ENCODE assay signal across 21 cellular contexts in genomic region chr5:62942384-62942783, GRCh38.
DNase-seq lines count a peak whose midpoint lies in the region; ATAC-seq and TF ChIP-seq lines count a peak whose summit lies in the region.
"Had no signal": no experiment of that assay in that cellular context is flagged by ENCODE, and none has a peak within 500 bp of the region (broad histone marks: within the 10 kb centered on the region; RNA-seq: fewer than 3 reads in every experiment).

No MANE protein-coding gene starts in this region.

- H3K27me3 ChIP-seq in mesenchymal stem cell (ENCODE audit: control insufficient read depth in 1 of 2, insufficient read depth in 1 of 2, low read length in 2 of 2) = no peaks in the 10 kb centered on the region
- H3K27me3 ChIP-seq in thyroid gland = no peaks in the 10 kb centered on the region

- no peak overlapping the region for H2BK120ac ChIP-seq in mesenchymal stem cell (ENCODE audit: low read depth, low read length)

- H3K14ac ChIP-seq in mesenchymal stem cell (ENCODE audit: low read length in 2 of 2) = no peak overlapping the region

- no peak overlapping the region for H4K8ac ChIP-seq in mesenchymal stem cell (ENCODE audit: low read length)

- H2BK15ac ChIP-seq in mesenchymal stem cell (ENCODE audit: low read depth, poor library complexity, severe bottlenecking) = no peak overlapping the region

- H3K4ac ChIP-seq in mesenchymal stem cell (ENCODE audit: low read depth in 1 of 2, low read length in 2 of 2) = no peak overlapping the region

- H3K36me3 ChIP-seq in mesenchymal stem cell (ENCODE audit: control insufficient read depth in 1 of 2, insufficient read depth in 2 of 2, low read depth in 1 of 2, low read length in 2 of 2) (no peaks in the 10 kb centered on the region), thyroid gland (no peaks in the 10 kb centered on the region)

- H2BK12ac ChIP-seq in mesenchymal stem cell (ENCODE audit: low read length in 2 of 2) = no peak overlapping the region

- H3K4me2 ChIP-seq in mesenchymal stem cell (ENCODE audit: low read length, poor library complexity, severe bottlenecking) = no peak overlapping the region
- H3K4me2 ChIP-seq: KMS-11 had no signal

- 17% methylated on average over 2 of the region's 4 CpGs for WGBS in mesenchymal stem cell
- 63 to 76% methylated on average over 4 of the region's 4 CpGs for WGBS in thyroid gland, 2 donors

- no peak overlapping the region for H3K27ac ChIP-seq in mesenchymal stem cell (ENCODE audit: low read length, poor library complexity, severe bottlenecking)
- peak overlapping the region; percentile 27 to 69 (median 60) for H3K27ac ChIP-seq in thyroid gland
- H3K27ac ChIP-seq: KMS-11, SK-N-MC had no signal

- no peak overlapping the region for H3K9ac ChIP-seq in mesenchymal stem cell (ENCODE audit: low read length)
- H3K9ac ChIP-seq: KMS-11 had no signal

- H3K4me1 ChIP-seq in mesenchymal stem cell (ENCODE audit: control insufficient read depth, insufficient read depth, low read depth, low read length) (peaks cover 4% of the 10 kb centered on the region), thyroid gland (peaks cover 12 to 29% of the 10 kb centered on the region in 2 donors)

- no peaks in the 10 kb centered on the region for H3K9me3 ChIP-seq in mesenchymal stem cell (ENCODE audit: control insufficient read depth, low read length)
- H3K9me3 ChIP-seq in thyroid gland = no peaks in the 10 kb centered on the region

- no peak overlapping the region for H2AFZ ChIP-seq in mesenchymal stem cell (ENCODE audit: low read depth, low read length)

- peak; percentile 32 for DNase-seq in ELR (ENCODE audit: low read depth)
- peak; percentile 1 for DNase-seq in RKO (ENCODE audit: low spot score)
- DNase-seq in mesenchymal stem cell = no peak
- DNase-seq in thyroid gland = no peak
- no peak for DNase-seq in SIG-M5 (lab: John Stamatoyannopoulos, UW)
- no peak for DNase-seq in NCI-H146 (lab: John Stamatoyannopoulos, UW)
- DNase-seq: CD4-positive, alpha-beta memory T cell; GDM1; IMR-90; MV-4-11; NCI-H1105 treated with DMSO at 0.1 percent for 48 hours; NCI-H1694; NCI-H2081; NCI-H446; NCI-H526 treated with DMSO at 0.1 percent for 48 hours; RPMI8226; SHP77 had no signal

- no peak for TF ChIP-seq POLR2A in thyroid gland (IDR thresholded peaks at IDR 0.05)

- no peak overlapping the region for H2BK5ac ChIP-seq in mesenchymal stem cell (ENCODE audit: low read depth, low read length, poor library complexity, severe bottlenecking)

- no peak for TF ChIP-seq CTCF in thyroid gland (IDR thresholded peaks at IDR 0.05)

- H3K18ac ChIP-seq in mesenchymal stem cell (ENCODE audit: low read depth in 1 of 2, low read length in 2 of 2) = no peak overlapping the region

- H3K4me3 ChIP-seq in mesenchymal stem cell (ENCODE audit: insufficient read depth in 1 of 2, low read depth in 1 of 2, low read length in 2 of 2) = no peak overlapping the region
- no peak overlapping the region for H3K4me3 ChIP-seq in thyroid gland (replicated peaks in 1 of 3)
- H3K4me3 ChIP-seq: SK-N-MC had no signal

- ATAC-seq in HG02852 (IDR thresholded peaks at IDR 0.05; ENCODE audit: unreplicated experiment) = no peak
- ATAC-seq: HCT116 had no signal

- peak overlapping the region; percentile 2 for H2AK5ac ChIP-seq in mesenchymal stem cell (ENCODE audit: low read length, severe bottlenecking)

- H3K23ac ChIP-seq in mesenchymal stem cell (ENCODE audit: low read length in 2 of 2) = no peak overlapping the region

- H3K79me1 ChIP-seq in mesenchymal stem cell (replicated peaks; ENCODE audit: low read length, poor library complexity, severe bottlenecking) = no peaks in the 10 kb centered on the region

- intact Hi-C loops in thyroid gland (cut with DNase I) = no loop called here

- no peak overlapping the region for H4K91ac ChIP-seq in mesenchymal stem cell (ENCODE audit: low read length)

Comparison
In these comparisons a context has a peak if more than half of its experiments do, and no peak if none do; other contexts are left out.
1. DNase-seq: peak in ELR (single experiment) and RKO (single experiment); none in mesenchymal stem cell (single experiment), thyroid gland (0 of 2), SIG-M5 (single experiment) and NCI-H146 (single experiment).